ENCODE assay signal across 9 cellular contexts in the genomic region with DNA sequence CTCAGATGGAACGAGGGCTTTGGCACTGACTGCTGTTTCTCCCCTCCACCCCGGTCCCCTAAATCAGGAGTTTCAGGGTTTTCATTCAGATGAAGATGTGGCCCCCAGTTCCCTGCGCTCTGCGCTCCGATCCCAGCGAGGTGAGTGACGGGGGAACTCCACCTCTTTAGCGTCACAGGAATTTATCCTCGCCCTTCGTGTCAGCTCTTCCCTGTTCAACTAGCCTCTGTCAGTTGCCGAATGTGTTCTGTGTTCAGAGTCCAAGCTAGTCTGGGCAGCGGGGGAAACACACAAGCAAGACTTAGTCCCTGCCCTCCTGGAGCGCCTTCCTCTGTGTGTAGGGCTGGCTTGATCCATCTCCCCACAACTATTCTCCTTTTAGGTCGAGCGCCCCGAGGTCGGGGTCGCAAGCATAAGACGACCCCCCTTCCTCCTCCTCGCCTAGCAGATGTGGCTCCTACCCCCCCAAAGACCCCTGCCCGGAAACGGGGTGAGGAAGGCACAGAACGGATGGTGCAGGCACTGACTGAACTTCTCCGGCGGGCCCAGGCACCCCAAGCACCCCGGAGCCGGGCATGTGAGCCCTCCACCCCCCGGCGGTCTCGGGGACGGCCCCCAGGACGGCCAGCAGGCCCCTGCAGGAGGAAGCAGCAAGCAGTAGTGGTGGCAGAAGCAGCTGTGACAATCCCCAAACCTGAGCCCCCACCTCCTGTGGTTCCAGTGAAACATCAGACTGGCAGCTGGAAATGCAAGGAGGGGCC. TPM values are rescaled to one million over a fixed set of nuclear protein-coding genes. Genes with fewer than 3 reads are reported as not detected.
DNase-seq lines count a peak whose midpoint lies in the region; ATAC-seq and TF ChIP-seq lines count a peak whose summit lies in the region.
"Had no signal": no experiment of that assay in that cellular context is flagged by ENCODE, and none has a peak within 500 bp of the region (broad histone marks: within the 10 kb centered on the region; RNA-seq: fewer than 3 reads in every experiment).

No MANE protein-coding gene starts in this region.

- H3K9me3 Mint-ChIP-seq in activated naive CD4-positive, alpha-beta T cell treated with anti-CD3 and anti-CD28 coated beads, Interleukin-2, amount 10 ng/mL, durations not matched to agents 7 days and 5 days: no peaks in the 10 kb centered on the region
- H3K9me3 Mint-ChIP-seq in activated naive CD4-positive, alpha-beta T cell treated with anti-CD3 and anti-CD28 coated beads, Interleukin-2, amount 50 U/mL, for 72 hours: no peaks in the 10 kb centered on the region

- peaks cover 39% of the 10 kb centered on the region for H3K4me1 Mint-ChIP-seq in activated naive CD4-positive, alpha-beta T cell treated with anti-CD3 and anti-CD28 coated beads, Interleukin-2, amount 10 ng/mL, durations not matched to agents 7 days and 5 days

- H3K4me1 ChIP-seq in iPS-20b (ENCODE audit: insufficient read depth, low read length) (peaks cover 11% of the 10 kb centered on the region; the same call in 1 of the 2 replicates), thoracic aorta (ENCODE audit: control insufficient read depth in 1 of 2, low read depth in 2 of 2) (peaks cover 16 to 26% of the 10 kb centered on the region in 2 donors)

- H3K36me3 Mint-ChIP-seq in activated naive CD4-positive, alpha-beta T cell treated with anti-CD3 and anti-CD28 coated beads, Interleukin-2, amount 10 ng/mL, durations not matched to agents 7 days and 5 days: peaks cover 32% of the 10 kb centered on the region
- peaks cover 23 to 52% of the 10 kb centered on the region in 2 donors for H3K36me3 Mint-ChIP-seq in activated naive CD4-positive, alpha-beta T cell treated with anti-CD3 and anti-CD28 coated beads, Interleukin-2, amount 50 U/mL, for 72 hours

- no peak for DNase-seq in activated naive CD4-positive, alpha-beta T cell treated with anti-CD3 and anti-CD28 coated beads, Interleukin-2, amount 10 ng/mL, durations not matched to agents 7 days and 5 days
- no peak for DNase-seq in activated naive CD4-positive, alpha-beta T cell treated with anti-CD3 and anti-CD28 coated beads, Interleukin-2, amount 50 U/mL, for 16 hours
- no peak for DNase-seq in activated naive CD4-positive, alpha-beta T cell treated with anti-CD3 and anti-CD28 coated beads, Interleukin-2, amount 50 U/mL, for 72 hours (ENCODE audit: low spot score in 2 of 2)
- DNase-seq in thoracic aorta (ENCODE audit: low spot score) (no peak), ecto neural progenitor cell (ENCODE audit: low spot score) (no peak), mucosa of gallbladder (ENCODE audit: low spot score) (no peak)
- DNase-seq: GOT3 had no signal

- H3K4me3 ChIP-seq in iPS-20b (ENCODE audit: low read length) (peak overlapping the region; percentile 91; the same call in 1 of the 2 replicates), thoracic aorta (peak overlapping the region; percentile 80)

- no peak overlapping the region for H3K27ac ChIP-seq in iPS-20b (ENCODE audit: low read length)
- no peak overlapping the region for H3K27ac ChIP-seq in thoracic aorta

- peaks cover 41% of the 10 kb centered on the region for H3K36me3 ChIP-seq in iPS-20b (ENCODE audit: insufficient read depth, low read depth, low read length)
- peaks cover 39% of the 10 kb centered on the region for H3K36me3 ChIP-seq in thoracic aorta

- H3K27ac Mint-ChIP-seq in activated naive CD4-positive, alpha-beta T cell treated with anti-CD3 and anti-CD28 coated beads, Interleukin-2, amount 10 ng/mL, durations not matched to agents 7 days and 5 days: peak overlapping the region; percentile 94
- peak overlapping the region; percentile 79 to 89 for H3K27ac Mint-ChIP-seq in activated naive CD4-positive, alpha-beta T cell treated with anti-CD3 and anti-CD28 coated beads, Interleukin-2, amount 50 U/mL, for 72 hours

- peak overlapping the region; percentile 96 for H3K4me3 Mint-ChIP-seq in activated naive CD4-positive, alpha-beta T cell treated with anti-CD3 and anti-CD28 coated beads, Interleukin-2, amount 10 ng/mL, durations not matched to agents 7 days and 5 days

- no peak overlapping the region; the same call in 1 of the 2 replicates for H3K9ac ChIP-seq in iPS-20b (ENCODE audit: low read depth, low read length)

- TF ChIP-seq CTCF in thoracic aorta (IDR thresholded peaks at IDR 0.05): no peak

- H3K27me3 Mint-ChIP-seq in activated naive CD4-positive, alpha-beta T cell treated with anti-CD3 and anti-CD28 coated beads, Interleukin-2, amount 10 ng/mL, durations not matched to agents 7 days and 5 days: no peaks in the 10 kb centered on the region

- no peaks in the 10 kb centered on the region for H3K9me3 ChIP-seq in iPS-20b (ENCODE audit: insufficient read depth, low read depth, low read length)
- H3K9me3 ChIP-seq in thoracic aorta: no peaks in the 10 kb centered on the region

- CTCF ChIA-PET in activated naive CD4-positive, alpha-beta T cell treated with anti-CD3 and anti-CD28 coated beads, Interleukin-2, amount 10 ng/mL, durations not matched to agents 7 days and 5 days (lab: Charles Lee): interaction anchor here (1.0 to 2.1 kb wide), 5 partner anchors 18 to 100 kb away, joined by 3 to 10 read pairs (median 7); partner anchors contain the start of genes PSENEN and U2AF1L4

- H3K27me3 ChIP-seq in iPS-20b (ENCODE audit: insufficient read depth, low read length): peaks cover 9% of the 10 kb centered on the region
- no peaks in the 10 kb centered on the region for H3K27me3 ChIP-seq in thoracic aorta (replicated peaks; ENCODE audit: insufficient read depth)

- no peak for ATAC-seq in activated naive CD4-positive, alpha-beta T cell treated with anti-CD3 and anti-CD28 coated beads, Interleukin-2, amount 50 U/mL, for 72 hours
- no peak for ATAC-seq in thoracic aorta (ENCODE audit: insufficient number of reproducible peaks, low FRiP score, low read depth)
- no peak for ATAC-seq in HG03571 (IDR thresholded peaks at IDR 0.05; ENCODE audit: unreplicated experiment)

RNA-seq across cellular contexts. Expression of gene KMT2B, which starts 1.8 kb away (rescaled TPM):
- total RNA-seq in activated naive CD4-positive, alpha-beta T cell treated with anti-CD3 and anti-CD28 coated beads, Interleukin-2, amount 50 U/mL, for 72 hours: 100 to 1,000 TPM in 1 of 2 donors, 10 to 100 TPM in 1; 54.6 to 200 TPM
- total RNA-seq in thoracic aorta: 10 to 100 TPM; 26.4 to 31.3 TPM
- total RNA-seq in mucosa of gallbladder: 45.1 TPM

RNA-seq across cellular contexts. Expression of gene ZBTB32, which starts 15.2 kb away (rescaled TPM):
- 100 to 1,000 TPM; 181 to 198 TPM for total RNA-seq in activated naive CD4-positive, alpha-beta T cell treated with anti-CD3 and anti-CD28 coated beads, Interleukin-2, amount 50 U/mL, for 72 hours
- total RNA-seq in thoracic aorta: not detected
- 0.43 TPM for total RNA-seq in mucosa of gallbladder

RNA-seq across cellular contexts. Expression of gene IGFLR1, which starts 22.7 kb away (rescaled TPM):
- total RNA-seq in activated naive CD4-positive, alpha-beta T cell treated with anti-CD3 and anti-CD28 coated beads, Interleukin-2, amount 50 U/mL, for 72 hours: 100 to 1,000 TPM in 1 of 2 donors, 10 to 100 TPM in 1; 74.6 to 245 TPM
- total RNA-seq in thoracic aorta: 10 to 100 TPM in 1 of 2 donors, 1 to 10 TPM in 1; 6.9 to 13.1 TPM
- total RNA-seq in mucosa of gallbladder: 14.8 TPM

RNA-seq across cellular contexts. Expression of gene U2AF1L4, which starts 25.6 kb away (rescaled TPM):
- 10 to 100 TPM; 33.8 to 69.0 TPM for total RNA-seq in activated naive CD4-positive, alpha-beta T cell treated with anti-CD3 and anti-CD28 coated beads, Interleukin-2, amount 50 U/mL, for 72 hours
- total RNA-seq in thoracic aorta (10 to 100 TPM; 34.4 to 42.6 TPM), mucosa of gallbladder (23.9 TPM)

RNA-seq across cellular contexts. Expression of gene PSENEN, which starts 25.9 kb away (rescaled TPM):
- 10 to 100 TPM; 43.2 to 49.4 TPM for total RNA-seq in activated naive CD4-positive, alpha-beta T cell treated with anti-CD3 and anti-CD28 coated beads, Interleukin-2, amount 50 U/mL, for 72 hours
- total RNA-seq in thoracic aorta: 10 to 100 TPM; 25.5 to 30.1 TPM
- total RNA-seq in mucosa of gallbladder: 67.9 TPM

Comparison
In these comparisons a context has a peak if more than half of its experiments do, and no peak if none do; other contexts are left out.
1. RNA of gene ZBTB32, which starts 15.2 kb away (total RNA-seq): 181 to 198 TPM in activated naive CD4-positive, alpha-beta T cell treated with anti-CD3 and anti-CD28 coated beads, Interleukin-2, amount 50 U/mL, for 72 hours; 0.43 TPM in mucosa of gallbladder (single experiment) and not detected in thoracic aorta; every median in the first group is over 100 times any median in the second.